In genomic region chr6:138001750-138002349, GRCh38 we compare ENCODE assay signal across 8 cellular contexts.
DNase-seq lines count a peak whose midpoint lies in the region; ATAC-seq and TF ChIP-seq lines count a peak whose summit lies in the region.

No MANE protein-coding gene starts in this region.

- DNase-seq in CD4-positive, CD25-positive, alpha-beta regulatory T cell = peak; percentile 49 to 76 (median 65)
- DNase-seq in HL-60 (ENCODE audit: low read depth in 1 of 2, low spot score in 1 of 2) = peak in 1 of 2 experiments; percentile 58
- DNase-seq in SJCRH30 = peak; percentile 33 to 71
- peak in 3 of 4 experiments; percentile 4 to 39 (median 31) for DNase-seq in activated naive CD4-positive, alpha-beta T cell (lab: John Stamatoyannopoulos, UW)
- DNase-seq in germinal center (ENCODE audit: low spot score) = peak; percentile 31
- DNase-seq in pons (ENCODE audit: low spot score) = peak; percentile 49
- DNase-seq in vagina (ENCODE audit: extremely low spot score in 2 of 2) = no peak
- no peak for DNase-seq in 8988T

- peaks cover 0 to 22% (median 10%) of the 10 kb centered on the region in 4 donors for H3K4me1 Mint-ChIP-seq in CD4-positive, CD25-positive, alpha-beta regulatory T cell

- H3K27ac ChIP-seq in CD4-positive, CD25-positive, alpha-beta regulatory T cell (ENCODE audit: insufficient read depth, low read length, poor library complexity, severe bottlenecking) = no peak overlapping the region
- H3K27ac ChIP-seq in HL-60 (replicated peaks) (no peak overlapping the region), SJCRH30 (no peak overlapping the region), vagina (no peak overlapping the region)

- no peak for TF ChIP-seq POLR2A in vagina (IDR thresholded peaks at IDR 0.05)

- peaks cover 0 to 4% of the 10 kb centered on the region in 2 experiments for H3K9me3 ChIP-seq in CD4-positive, CD25-positive, alpha-beta regulatory T cell (ENCODE audit: control insufficient read depth in 2 of 2, low read length in 2 of 2)
- no peaks in the 10 kb centered on the region; the same call in 1 of the 2 replicates for H3K9me3 ChIP-seq in SJCRH30 (replicated peaks)
- no peaks in the 10 kb centered on the region for H3K9me3 ChIP-seq in vagina

- intact Hi-C loops in vagina (cut with DNase I) = no loop called here

- H3K36me3 Mint-ChIP-seq in CD4-positive, CD25-positive, alpha-beta regulatory T cell = no peaks in the 10 kb centered on the region

- H3K27ac Mint-ChIP-seq in CD4-positive, CD25-positive, alpha-beta regulatory T cell = no peak overlapping the region

- H3K4me1 ChIP-seq in CD4-positive, CD25-positive, alpha-beta regulatory T cell (ENCODE audit: control insufficient read depth, insufficient read depth, low read length, poor library complexity, severe bottlenecking) = no peaks in the 10 kb centered on the region
- H3K4me1 ChIP-seq in SJCRH30 (no peaks in the 10 kb centered on the region), vagina (no peaks in the 10 kb centered on the region)

- no peak overlapping the region for H3K4me3 ChIP-seq in CD4-positive, CD25-positive, alpha-beta regulatory T cell (ENCODE audit: low read depth, low read length)
- H3K4me3 ChIP-seq in HL-60 (replicated peaks; ENCODE audit: insufficient read depth, low read length) (no peak overlapping the region), SJCRH30 (no peak overlapping the region), vagina (no peak overlapping the region)

- no peaks in the 10 kb centered on the region for H3K27me3 ChIP-seq in CD4-positive, CD25-positive, alpha-beta regulatory T cell (ENCODE audit: control insufficient read depth, insufficient read depth, low read length)
- H3K27me3 ChIP-seq in HL-60 (ENCODE audit: insufficient read depth, poor library complexity, severe bottlenecking) (no peaks in the 10 kb centered on the region), SJCRH30 (no peaks in the 10 kb centered on the region; the same call in 1 of the 2 replicates), vagina (no peaks in the 10 kb centered on the region)

- peaks cover 29% of the 10 kb centered on the region for H3K27me3 Mint-ChIP-seq in CD4-positive, CD25-positive, alpha-beta regulatory T cell

- ATAC-seq in CD4-positive, CD25-positive, alpha-beta regulatory T cell (ENCODE audit: low read depth in 2 of 2) = peak; percentile 47 to 48

- H3K36me3 ChIP-seq in CD4-positive, CD25-positive, alpha-beta regulatory T cell (ENCODE audit: control insufficient read depth, insufficient read depth, low read length) = no peaks in the 10 kb centered on the region
- no peaks in the 10 kb centered on the region for H3K36me3 ChIP-seq in SJCRH30
- H3K36me3 ChIP-seq in vagina = no peaks in the 10 kb centered on the region

- peaks cover 0 to 7% (median under 1%) of the 10 kb centered on the region in 7 donors for H3K9me3 Mint-ChIP-seq in CD4-positive, CD25-positive, alpha-beta regulatory T cell

- no peak overlapping the region for H3K4me3 Mint-ChIP-seq in CD4-positive, CD25-positive, alpha-beta regulatory T cell

- peak; percentile 73 for TF ChIP-seq CTCF in HL-60 (IDR thresholded peaks at IDR 0.05; ENCODE audit: insufficient read depth, low read length)
- peak; percentile 62 to 79 (median 77) for TF ChIP-seq CTCF in vagina (IDR thresholded peaks at IDR 0.05)

Comparison
In these comparisons a context has a peak if more than half of its experiments do, and no peak if none do; other contexts are left out.
1. DNase-seq: peak in CD4-positive, CD25-positive, alpha-beta regulatory T cell (3 of 3), SJCRH30 (2 of 2), activated naive CD4-positive, alpha-beta T cell (3 of 4), germinal center (single experiment) and pons (single experiment); none in vagina (0 of 2) and 8988T (single experiment).